10 cellular contexts compared by ENCODE assay signal in the genomic region with DNA sequence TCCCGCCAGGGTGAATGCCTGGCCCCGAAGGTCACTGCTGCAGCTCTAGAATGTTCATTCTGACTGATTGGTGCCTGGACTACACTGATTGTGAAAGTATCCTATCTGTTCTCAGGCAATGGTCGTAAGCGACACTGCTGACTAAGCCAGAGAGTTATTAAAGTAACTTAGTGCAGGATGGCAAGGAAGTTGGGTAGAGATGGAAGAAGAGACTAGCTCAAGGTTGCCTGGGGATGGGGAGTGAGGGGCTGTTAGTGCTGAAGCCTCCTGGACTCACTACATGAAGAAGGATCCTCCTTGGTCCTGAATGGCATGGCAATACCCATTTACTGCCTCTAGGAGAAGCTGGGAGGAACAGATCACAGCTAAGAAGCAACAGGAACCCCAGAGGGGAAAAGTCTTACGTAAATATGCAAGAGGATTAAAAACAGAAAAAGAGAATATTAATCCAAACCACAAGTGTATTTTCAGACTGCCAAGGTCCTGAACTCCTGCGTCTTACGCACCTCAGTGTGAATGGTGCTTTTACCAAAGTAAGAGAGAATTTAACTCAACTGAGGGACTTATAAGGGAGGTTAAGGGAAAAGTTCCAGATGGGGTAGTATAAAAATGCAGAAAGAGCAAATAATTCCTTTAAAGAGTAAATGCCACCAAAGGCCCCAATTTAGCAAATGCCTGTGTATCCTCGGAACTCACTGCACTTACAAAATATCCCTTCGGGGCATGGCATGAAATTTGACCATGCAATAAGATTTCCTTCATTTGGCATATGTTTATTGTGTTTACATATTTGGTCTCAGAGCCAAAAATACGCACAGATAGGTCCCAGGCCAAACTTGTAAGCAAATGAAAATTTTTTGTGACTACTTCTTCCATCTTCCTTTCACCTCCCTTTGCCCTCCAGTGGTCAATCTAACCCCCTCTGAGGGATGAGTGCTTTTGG.
A peak's percentile ranks its signal among the peaks of the same experiment; 100 is the strongest.
DNase-seq lines count a peak whose midpoint lies in the region; ATAC-seq and TF ChIP-seq lines count a peak whose summit lies in the region.
"Had no signal": no experiment of that assay in that cellular context is flagged by ENCODE, and none has a peak within 500 bp of the region (broad histone marks: within the 10 kb centered on the region; RNA-seq: fewer than 3 reads in every experiment).

No MANE protein-coding gene starts in this region.

- H3K27ac ChIP-seq in HUES48 (ENCODE audit: low read depth, low read length) (peak overlapping the region; percentile 46), brain microvascular endothelial cell (no peak overlapping the region)

- H3K4me3 Mint-ChIP-seq in T-helper 17 cell, result no peak overlapping the region

- H3K27me3 ChIP-seq in HUES48 (ENCODE audit: control insufficient read depth, insufficient read depth, low read length) (no peaks in the 10 kb centered on the region), brain microvascular endothelial cell (replicated peaks) (no peaks in the 10 kb centered on the region)
- H3K27me3 ChIP-seq: gastrocnemius medialis had no signal

- no peaks in the 10 kb centered on the region for H3K4me1 ChIP-seq in HUES48 (ENCODE audit: control insufficient read depth, insufficient read depth, low read length)
- H3K4me1 ChIP-seq: gastrocnemius medialis had no signal

- H3K9ac ChIP-seq in HUES48 (ENCODE audit: low read depth, low read length), result no peak overlapping the region

- no peak overlapping the region for H3K27ac Mint-ChIP-seq in T-helper 17 cell

- H3K9me3 ChIP-seq in HUES48 (ENCODE audit: control insufficient read depth, insufficient read depth, low read length) (no peaks in the 10 kb centered on the region), T-helper 17 cell (ENCODE audit: control insufficient read depth, low read length, poor library complexity, severe bottlenecking) (no peaks in the 10 kb centered on the region)
- H3K9me3 ChIP-seq: gastrocnemius medialis had no signal

- no peak for ATAC-seq in HG02973 (IDR thresholded peaks at IDR 0.05; ENCODE audit: unreplicated experiment)
- no peak for ATAC-seq in T-helper 17 cell

- no peaks in the 10 kb centered on the region for H3K36me3 Mint-ChIP-seq in T-helper 17 cell (ENCODE audit: low read depth)

- no peak overlapping the region for H3K4me3 ChIP-seq in HUES48 (ENCODE audit: low read depth, low read length)
- no peak overlapping the region for H3K4me3 ChIP-seq in brain microvascular endothelial cell (ENCODE audit: low read depth, low read length)
- H3K4me3 ChIP-seq: gastrocnemius medialis had no signal

- H3K36me3 ChIP-seq in HUES48 (ENCODE audit: control insufficient read depth, insufficient read depth, low read length) (no peaks in the 10 kb centered on the region), brain microvascular endothelial cell (replicated peaks) (no peaks in the 10 kb centered on the region)
- H3K36me3 ChIP-seq: gastrocnemius medialis had no signal

- in situ Hi-C loops in brain microvascular endothelial cell (cut with HindIII; ENCODE audit: low pct_ligation_motif_present, low sequenced_read_pairs), result no loop called here

- TF ChIP-seq CTCF in brain microvascular endothelial cell (IDR thresholded peaks at IDR 0.05; ENCODE audit: low read depth, low read length, missing control alignments), result peak; percentile 58

- peaks cover 5% of the 10 kb centered on the region for H3K4me1 Mint-ChIP-seq in T-helper 17 cell

- H3K27me3 Mint-ChIP-seq in T-helper 17 cell, result peaks cover 34% of the 10 kb centered on the region

- peak; percentile 92 for DNase-seq in EH (ENCODE audit: low read depth)
- peak; percentile 59 for DNase-seq in brain microvascular endothelial cell
- DNase-seq in myocyte (ENCODE audit: low read depth), result peak; percentile 14
- no peak for DNase-seq in hippocampal formation (lab: John Stamatoyannopoulos, UW)
- DNase-seq in NCI-H2171 (lab: John Stamatoyannopoulos, UW), result no peak
- no peak for DNase-seq in T-helper 17 cell
- DNase-seq: gastrocnemius medialis, SHP77 treated with DMSO at 0.1 percent for 48 hours had no signal

Comparison
In these comparisons a context has a peak if more than half of its experiments do, and no peak if none do; other contexts are left out.
1. DNase-seq: peak in EH (single experiment), brain microvascular endothelial cell (single experiment) and myocyte (single experiment); none in hippocampal formation (0 of 2), NCI-H2171 (single experiment) and T-helper 17 cell (0 of 3).